17 cellular contexts compared by ENCODE assay signal in genomic region chr9:105964171-105964570, GRCh38.
DNase-seq lines count a peak whose midpoint lies in the region; ATAC-seq and TF ChIP-seq lines count a peak whose summit lies in the region.
"Had no signal": no experiment of that assay in that cellular context is flagged by ENCODE, and none has a peak within 500 bp of the region (broad histone marks: within the 10 kb centered on the region; RNA-seq: fewer than 3 reads in every experiment).

No MANE protein-coding gene starts in this region.

- TF ChIP-seq CTCF in Loucy (conservative IDR thresholded peaks at IDR 0.05; ENCODE audit: low read length) (no peak), dorsolateral prefrontal cortex (IDR thresholded peaks at IDR 0.05 in 54 of 56, conservative IDR thresholded peaks at IDR 0.05 in 2 of 56; ENCODE audit: low read depth in 1 of 56, partially characterized antibody in 56 of 56) (no peak)

- no peaks in the 10 kb centered on the region for H3K79me1 ChIP-seq in neuronal stem cell (ENCODE audit: low read depth, low read length)

- H3K23ac ChIP-seq in neuronal stem cell (ENCODE audit: low read depth, low read length, poor library complexity), result no peak overlapping the region

- 0 out of 2 replicates have a peak, but pooled peaks cover 4% of the 10 kb centered on the region for H3F3A ChIP-seq in Loucy (ENCODE audit: low read depth)

- H4K91ac ChIP-seq in neuronal stem cell (ENCODE audit: low read depth, low read length, poor library complexity), result no peak overlapping the region

- H3K27me3 ChIP-seq in Loucy (ENCODE audit: insufficient read depth, low read length, poor library complexity, severe bottlenecking), result no peaks in the 10 kb centered on the region
- H3K27me3 ChIP-seq in dorsolateral prefrontal cortex, result no peaks in the 10 kb centered on the region
- no peaks in the 10 kb centered on the region for H3K27me3 ChIP-seq in neuronal stem cell (ENCODE audit: control insufficient read depth in 3 of 3, insufficient read depth in 3 of 3, low read depth in 1 of 3, low read length in 3 of 3)
- H3K27me3 ChIP-seq: BE2C had no signal

- H3K18ac ChIP-seq in neuronal stem cell (ENCODE audit: low read length), result no peak overlapping the region

- H4K8ac ChIP-seq in neuronal stem cell (ENCODE audit: low read depth, low read length), result no peak overlapping the region

- H3K36me3 ChIP-seq in Loucy (ENCODE audit: insufficient read depth, low read length), result no peaks in the 10 kb centered on the region
- no peaks in the 10 kb centered on the region for H3K36me3 ChIP-seq in neuronal stem cell (replicated peaks in 1 of 2; ENCODE audit: control insufficient read depth in 2 of 2, insufficient read depth in 2 of 2, low read length in 2 of 2)
- H3K36me3 ChIP-seq: BE2C had no signal

- H3K4ac ChIP-seq in neuronal stem cell (ENCODE audit: low read length), result no peak overlapping the region

- H2AFZ ChIP-seq in Loucy (ENCODE audit: low read length) (0 out of 2 replicates have a peak overlapping the region, but pooled peaks have one; percentile 3), neuronal stem cell (ENCODE audit: low read length) (peak overlapping the region; percentile 18)

- no peak overlapping the region for H2BK120ac ChIP-seq in neuronal stem cell (ENCODE audit: low read depth, low read length)

- intact Hi-C loops in dorsolateral prefrontal cortex (cut with DNase I), result loop anchor here in 1 of 2 donors (10.0 kb wide), 1 partner anchor 321 kb away; no protein-coding TSS in a partner anchor

- H3K4me3 ChIP-seq in Loucy (ENCODE audit: low read length, poor library complexity, severe bottlenecking) (no peak overlapping the region), dorsolateral prefrontal cortex (no peak overlapping the region), neuronal stem cell (ENCODE audit: low read length in 2 of 2) (no peak overlapping the region)
- H3K4me3 ChIP-seq: GM12878 had no signal

- ATAC-seq in HG03378 (IDR thresholded peaks at IDR 0.05; ENCODE audit: unreplicated experiment), result no peak
- no peak for ATAC-seq in HG03520 (IDR thresholded peaks at IDR 0.05; ENCODE audit: unreplicated experiment)
- ATAC-seq: CD8-positive, alpha-beta T cell; HepG2 had no signal

- H2BK12ac ChIP-seq in neuronal stem cell (ENCODE audit: low read length), result no peak overlapping the region

- no peak overlapping the region for H2BK15ac ChIP-seq in neuronal stem cell (ENCODE audit: low read length)

- no peaks in the 10 kb centered on the region for H3K79me2 ChIP-seq in Loucy (ENCODE audit: insufficient read depth, low read length)

- H3K9ac ChIP-seq in Loucy (ENCODE audit: low read depth, low read length, poor library complexity, severe bottlenecking) (no peak overlapping the region), neuronal stem cell (ENCODE audit: low read depth, low read length, poor library complexity) (no peak overlapping the region)

- H3K4me1 ChIP-seq in Loucy (ENCODE audit: insufficient read depth, low read length, poor library complexity, severe bottlenecking), result peaks cover 6% of the 10 kb centered on the region
- peaks cover 5 to 20% of the 10 kb centered on the region in 2 donors for H3K4me1 ChIP-seq in neuronal stem cell (ENCODE audit: control insufficient read depth in 2 of 2, insufficient read depth in 1 of 2, low read depth in 1 of 2, low read length in 2 of 2)
- H3K4me1 ChIP-seq: BE2C had no signal

- H3K27ac ChIP-seq in dorsolateral prefrontal cortex (peak overlapping the region in 38 of 59 donors; percentile 2 to 72 (median 46)), neuronal stem cell (replicated peaks; ENCODE audit: low read length) (no peak overlapping the region)

- no peak overlapping the region for H2AK5ac ChIP-seq in neuronal stem cell (ENCODE audit: low read depth, low read length)

- no peak for DNase-seq in dorsolateral prefrontal cortex
- DNase-seq in neuronal stem cell (ENCODE audit: low spot score), result no peak
- no peak for DNase-seq in NAMALWA (ENCODE audit: low spot score)
- no peak for DNase-seq in GM03348 (ENCODE audit: low spot score)
- DNase-seq: ACHN; BE2C; Calu3; CD8-positive, alpha-beta T cell; DMS79 treated with DMSO at 0.1 percent for 48 hours; GF-D8; H9; KBM-7 had no signal

- H3K14ac ChIP-seq in neuronal stem cell (ENCODE audit: low read length), result no peak overlapping the region

- no peaks in the 10 kb centered on the region for H4K20me1 ChIP-seq in Loucy (ENCODE audit: insufficient read depth, low read length, poor library complexity, severe bottlenecking)

- H2BK5ac ChIP-seq in neuronal stem cell (ENCODE audit: low read length), result no peak overlapping the region

- H3K4me2 ChIP-seq in Loucy (ENCODE audit: low read depth, low read length, poor library complexity, severe bottlenecking), result no peak overlapping the region
- H3K4me2 ChIP-seq in neuronal stem cell (ENCODE audit: insufficient read depth, low read length, poor library complexity, severe bottlenecking), result no peak overlapping the region

- H3K9me3 ChIP-seq in Loucy (ENCODE audit: insufficient read depth, low read depth, low read length) (no peaks in the 10 kb centered on the region), neuronal stem cell (replicated peaks in 1 of 2; ENCODE audit: control insufficient read depth in 2 of 2, insufficient read depth in 1 of 2, low read depth in 1 of 2, low read length in 2 of 2) (no peaks in the 10 kb centered on the region)
- H3K9me3 ChIP-seq: BE2C had no signal

- no peaks in the 10 kb centered on the region for H3K9me2 ChIP-seq in Loucy (replicated peaks; ENCODE audit: low read depth, low read length)
